1 cellular context compared by ENCODE assay signal in genomic region chr10:11714750-11715365, GRCh38.
A peak's percentile ranks its signal among the peaks of the same experiment; 100 is the strongest.
TF ChIP-seq lines count a peak whose summit lies in the region.

No MANE protein-coding gene starts in this region.

TF ChIP-seq in HepG2, 621 proteins besides CTCF, POLR2A, EP300 and RAD21 (continued from another document and continues in another):
- peak; percentile 47; the same call in 1 of the 2 replicates for TF ChIP-seq ZBTB4 (CRISPR knock-in tag; IDR thresholded peaks at IDR 0.05; ENCODE audit: borderline replicate concordance)
- TF ChIP-seq DPF2 (CRISPR knock-in tag; IDR thresholded peaks at IDR 0.05; ENCODE audit: borderline replicate concordance, low read depth) = peak; percentile 57; the same call in 1 of the 2 replicates
- TF ChIP-seq AHDC1 (CRISPR knock-in tag; IDR thresholded peaks at IDR 0.05; ENCODE audit: borderline replicate concordance) = peak; percentile 84
- TF ChIP-seq ZNF225 (CRISPR knock-in tag; IDR thresholded peaks at IDR 0.05) = no peak
- no peak for TF ChIP-seq DNMT3B (CRISPR knock-in tag; conservative IDR thresholded peaks at IDR 0.05)
- TF ChIP-seq ZNF670 (CRISPR knock-in tag; IDR thresholded peaks at IDR 0.05; ENCODE audit: borderline replicate concordance) = peak; percentile 76; the same call in 1 of the 2 replicates
- TF ChIP-seq UBTF (CRISPR knock-in tag; IDR thresholded peaks at IDR 0.05) = peak; percentile 37; the same call in 1 of the 2 replicates
- TF ChIP-seq HDAC2 (CRISPR knock-in tag; IDR thresholded peaks at IDR 0.05) = peak; percentile 54; the same call in 1 of the 2 replicates
- no peak for TF ChIP-seq NONO (IDR thresholded peaks at IDR 0.05)
- 0 out of 2 replicates have a peak, but pooled peaks have one; percentile 38 for TF ChIP-seq NONO (CRISPR knock-in tag; conservative IDR thresholded peaks at IDR 0.05)
- peak; percentile 69; the same call in 1 of the 2 replicates for TF ChIP-seq GATAD2A (CRISPR knock-in tag; IDR thresholded peaks at IDR 0.05)
- peak; percentile 65; the same call in 1 of the 2 replicates for TF ChIP-seq CREM (IDR thresholded peaks at IDR 0.05)
- TF ChIP-seq CREM (CRISPR knock-in tag; IDR thresholded peaks at IDR 0.05) = no peak
- TF ChIP-seq XRCC5 (optimal IDR thresholded peaks at IDR 0.05; ENCODE audit: low read length) = peak; percentile 38
- no peak for TF ChIP-seq FUBP1 (CRISPR knock-in tag; IDR thresholded peaks at IDR 0.05; ENCODE audit: borderline replicate concordance)
- TF ChIP-seq PBX2 (CRISPR knock-in tag; IDR thresholded peaks at IDR 0.05) = 0 out of 2 replicates have a peak, but pooled peaks have one; percentile 24
- peak; percentile 72; the same call in 1 of the 2 replicates for TF ChIP-seq NRL (CRISPR knock-in tag; IDR thresholded peaks at IDR 0.05; ENCODE audit: borderline replicate concordance)
- no peak for TF ChIP-seq CBX2 (IDR thresholded peaks at IDR 0.05; ENCODE audit: low read depth, low read length)
- no peak for TF ChIP-seq CBX2 (CRISPR knock-in tag; IDR thresholded peaks at IDR 0.05; ENCODE audit: low read depth)
- no peak for TF ChIP-seq MXD1 (CRISPR knock-in tag; IDR thresholded peaks at IDR 0.05)
- peak; percentile 53; the same call in 1 of the 2 replicates for TF ChIP-seq RXRA (CRISPR knock-in tag; IDR thresholded peaks at IDR 0.05)
- TF ChIP-seq AGO1 (IDR thresholded peaks at IDR 0.05; ENCODE audit: low read depth, low read length, poor library complexity, severe bottlenecking) = no peak
- TF ChIP-seq BRD4 (CRISPR knock-in tag; IDR thresholded peaks at IDR 0.05) = peak; percentile 82
- peak; percentile 42; the same call in 1 of the 2 replicates for TF ChIP-seq ZNF740 (CRISPR knock-in tag; IDR thresholded peaks at IDR 0.05)
- TF ChIP-seq SOX5 (CRISPR knock-in tag; IDR thresholded peaks at IDR 0.05; ENCODE audit: borderline replicate concordance) = peak; percentile 53; the same call in 1 of the 2 replicates
- no peak for TF ChIP-seq E2F1 (CRISPR knock-in tag; IDR thresholded peaks at IDR 0.05)
- peak; percentile 35; the same call in 1 of the 2 replicates for TF ChIP-seq FOXA3 (CRISPR knock-in tag; IDR thresholded peaks at IDR 0.05)
- peak; percentile 53 for TF ChIP-seq TCF7L2 (IDR thresholded peaks at IDR 0.05; ENCODE audit: low read depth, low read length)
- TF ChIP-seq KLF12 (CRISPR knock-in tag; IDR thresholded peaks at IDR 0.05; ENCODE audit: borderline replicate concordance) = peak; percentile 64; the same call in 1 of the 2 replicates
- no peak for TF ChIP-seq ZBTB20 (CRISPR knock-in tag; IDR thresholded peaks at IDR 0.05; ENCODE audit: borderline replicate concordance, low read depth)
- TF ChIP-seq RBM39 (IDR thresholded peaks at IDR 0.05; ENCODE audit: low read depth, low read length, poor library complexity, severe bottlenecking) = no peak
- TF ChIP-seq GABPB1 (CRISPR knock-in tag; IDR thresholded peaks at IDR 0.05) = 0 out of 2 replicates have a peak, but pooled peaks have one; percentile 20
- TF ChIP-seq NR2F1 (CRISPR knock-in tag; IDR thresholded peaks at IDR 0.05) = 0 out of 4 replicates have a peak, but pooled peaks of 1 of the 2 experiments have one; percentile 6
- no peak for TF ChIP-seq DR1 (CRISPR knock-in tag; IDR thresholded peaks at IDR 0.05)
- TF ChIP-seq ZNF777 (CRISPR knock-in tag; IDR thresholded peaks at IDR 0.05) = no peak
- peak; percentile 41; the same call in 1 of the 2 replicates for TF ChIP-seq POGZ (CRISPR knock-in tag; IDR thresholded peaks at IDR 0.05)
- no peak for TF ChIP-seq ZNF761 (CRISPR knock-in tag; conservative IDR thresholded peaks at IDR 0.05)
- peak; percentile 73 for TF ChIP-seq ZNF770 (CRISPR knock-in tag; IDR thresholded peaks at IDR 0.05)
- TF ChIP-seq TCF7 (IDR thresholded peaks at IDR 0.05; ENCODE audit: low read depth) = peak; percentile 90
- no peak for TF ChIP-seq SOX6 (IDR thresholded peaks at IDR 0.05)
- peak; percentile 86 for TF ChIP-seq SOX6 (CRISPR knock-in tag; IDR thresholded peaks at IDR 0.05)
- peak; percentile 61; the same call in 1 of the 2 replicates for TF ChIP-seq ZNF746 (CRISPR knock-in tag; IDR thresholded peaks at IDR 0.05)
- TF ChIP-seq ZNF629 (CRISPR knock-in tag; conservative IDR thresholded peaks at IDR 0.05) = 0 out of 2 replicates have a peak, but pooled peaks have one; percentile 24
